ENCODE assay signal across 20 cellular contexts in the genomic region with DNA sequence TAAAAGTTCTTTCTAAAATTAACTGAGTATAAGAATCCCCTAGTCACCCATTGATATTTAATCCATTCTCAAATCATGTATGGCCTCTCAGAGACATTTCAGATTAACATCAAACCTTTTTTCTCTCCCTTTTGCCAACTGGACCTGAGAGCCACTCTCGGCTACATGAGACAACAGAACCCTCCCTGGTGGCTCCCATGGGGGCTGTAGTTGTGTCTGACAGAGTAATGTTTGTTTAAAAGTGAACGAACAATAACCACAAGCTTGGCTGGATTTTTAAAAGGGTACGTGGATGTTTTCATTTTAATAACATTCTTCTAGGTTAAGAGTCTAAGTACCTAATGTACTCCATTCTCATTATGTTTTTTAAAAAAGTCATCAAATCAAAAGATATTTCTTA. TPM values are rescaled to one million over a fixed set of nuclear protein-coding genes. Genes with fewer than 3 reads are reported as not detected.
DNase-seq lines count a peak whose midpoint lies in the region.
"Had no signal": no experiment of that assay in that cellular context is flagged by ENCODE, and none has a peak within 500 bp of the region (broad histone marks: within the 10 kb centered on the region; RNA-seq: fewer than 3 reads in every experiment).

No MANE protein-coding gene starts in this region.

- H3K36me3 ChIP-seq in skeletal muscle satellite cell (ENCODE audit: insufficient read depth, low read length) (no peaks in the 10 kb centered on the region), H7 (replicated peaks; ENCODE audit: control insufficient read depth, insufficient read depth, low read length) (no peaks in the 10 kb centered on the region)

- H3K9me3 ChIP-seq in skeletal muscle satellite cell (replicated peaks; ENCODE audit: low read length) = no peaks in the 10 kb centered on the region
- H3K9me3 ChIP-seq: MG63 had no signal

- DNase-seq in LHCN-M2 (ENCODE audit: low read depth) (peak; percentile 43), T1000 (lab: John Stamatoyannopoulos, UW) (peak; percentile 22), fibroblast of peridontal ligament (ENCODE audit: extremely low read depth) (peak; percentile 20), H7 (no peak)
- DNase-seq in activated CD4-positive, alpha-beta T cell treated with anti-CD3 and anti-CD28 coated beads, Interleukin-2, amount 50 U/mL, for 1 hour = no peak
- no peak for DNase-seq in activated CD4-positive, alpha-beta T cell treated with anti-CD3 and anti-CD28 coated beads for 48 hours
- DNase-seq: ACHN, AML-193, DMS 273 treated with DMSO at 0.1 percent for 48 hours, GDM1, GOT3, MG63, NCI-H1092, NCI-H2107, NCI-H446, NCI-H69, SIG-M5 had no signal

- no peak overlapping the region for H3K9ac ChIP-seq in skeletal muscle satellite cell (ENCODE audit: low read depth, low read length)

- peaks cover 11% of the 10 kb centered on the region for H3K4me1 ChIP-seq in skeletal muscle satellite cell (ENCODE audit: control insufficient read depth, insufficient read depth, low read length)

- H3K4me3 ChIP-seq in skeletal muscle satellite cell (ENCODE audit: low read length) = no peak overlapping the region
- no peak overlapping the region for H3K4me3 ChIP-seq in H7 (ENCODE audit: insufficient read depth, low read depth, low read length)
- H3K4me3 ChIP-seq: GM12878, MG63 had no signal

- H3K4me2 ChIP-seq in skeletal muscle satellite cell (ENCODE audit: low read length) = peak overlapping the region; percentile 39

- H3K27me3 ChIP-seq in skeletal muscle satellite cell (ENCODE audit: control insufficient read depth, insufficient read depth, low read length) = no peaks in the 10 kb centered on the region
- no peaks in the 10 kb centered on the region for H3K27me3 ChIP-seq in H7 (ENCODE audit: control insufficient read depth, insufficient read depth, low read length)
- H3K27me3 ChIP-seq: MG63 had no signal

RNA-seq across cellular contexts. Expression of gene P3H2, which starts 37.1 kb away (rescaled TPM):
- 7.8 and 7.9 TPM in 2 replicates for total RNA-seq in LHCN-M2 (2014; rRNA removed)
- 7.9 TPM for polyA plus RNA-seq in LHCN-M2 (2012)
- 7.4 and 27.1 TPM in 2 replicates for total RNA-seq in skeletal muscle satellite cell (2012; rRNA removed)
- total RNA-seq in H7 (2014; rRNA removed; shearing (Covaris generic)) = 44.7 and 72.7 TPM in 2 replicates
- total RNA-seq: OCI-LY7 had no signal

Comparison
In these comparisons a context has a peak if more than half of its experiments do, and no peak if none do; other contexts are left out.
1. DNase-seq: peak in LHCN-M2 (single experiment), T1000 (single experiment) and fibroblast of peridontal ligament (single experiment); none in H7 (single experiment), activated CD4-positive, alpha-beta T cell treated with anti-CD3 and anti-CD28 coated beads, Interleukin-2, amount 50 U/mL, for 1 hour (single experiment) and activated CD4-positive, alpha-beta T cell treated with anti-CD3 and anti-CD28 coated beads for 48 hours (single experiment).